Comparison of ENCODE assay signal across 8 cellular contexts in the genomic region with DNA sequence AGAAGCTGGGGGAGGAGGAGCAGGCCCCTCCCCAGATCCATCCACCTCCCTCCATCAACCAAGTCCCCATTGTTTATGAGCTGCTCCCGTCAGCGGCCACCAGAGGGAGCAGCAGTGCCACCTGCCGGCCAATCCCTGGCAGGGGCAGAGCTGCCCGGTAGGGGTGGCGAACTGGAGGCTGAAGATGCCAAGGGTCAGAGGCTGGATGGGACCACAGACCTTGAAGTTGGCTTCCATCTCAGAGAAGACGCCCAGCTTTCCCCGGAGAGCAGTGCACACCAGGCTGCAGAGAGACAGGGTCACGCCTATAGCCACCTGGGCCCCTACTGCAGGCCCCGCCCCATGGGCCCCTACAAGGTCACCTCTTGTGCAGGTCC. TPM values are rescaled to one million over a fixed set of nuclear protein-coding genes. Genes with fewer than 3 reads are reported as not detected.
DNase-seq lines count a peak whose midpoint lies in the region; ATAC-seq and TF ChIP-seq lines count a peak whose summit lies in the region.

No MANE protein-coding gene starts in this region.

- TF ChIP-seq CTCF in RWPE1 (conservative IDR thresholded peaks at IDR 0.05; ENCODE audit: low read depth) (peak; percentile 96), fibroblast of villous mesenchyme (IDR thresholded peaks at IDR 0.05; ENCODE audit: insufficient read depth, low read depth, low read length) (peak; percentile 99), transverse colon (IDR thresholded peaks at IDR 0.05) (peak; percentile 96 to 99 (median 99))

- peaks cover 0 to 5% (median 0%) of the 10 kb centered on the region in 4 donors for H3K36me3 ChIP-seq in transverse colon

- H3K9me3 ChIP-seq in transverse colon: no peaks in the 10 kb centered on the region

- peaks cover 15 to 37% (median 23%) of the 10 kb centered on the region in 4 donors for H3K4me1 ChIP-seq in transverse colon

- no peak for TF ChIP-seq POLR2A in transverse colon (IDR thresholded peaks at IDR 0.05)

- peaks cover 37% of the 10 kb centered on the region for H3K4me1 Mint-ChIP-seq in activated T-helper 2 cell treated with anti-CD3 and anti-CD28 coated beads, Interferon-gamma antibody, Interleukin-2, Interleukin-4, amounts not matched to agents 10 μg/mL and 5 μg/mL and 100 μg/mL, durations not matched to agents 14 hours and 24 hours and 36 hours (ENCODE audit: low read depth)

- no peaks in the 10 kb centered on the region for H3K27me3 Mint-ChIP-seq in activated T-helper 2 cell treated with anti-CD3 and anti-CD28 coated beads, Interferon-gamma antibody, Interleukin-2, Interleukin-4, amounts not matched to agents 10 μg/mL and 5 μg/mL and 100 μg/mL, durations not matched to agents 14 hours and 24 hours and 36 hours (ENCODE audit: low read depth)

- peak overlapping the region; percentile 58 for H3K27ac Mint-ChIP-seq in activated T-helper 2 cell treated with anti-CD3 and anti-CD28 coated beads, Interferon-gamma antibody, Interleukin-2, Interleukin-4, amounts not matched to agents 10 μg/mL and 5 μg/mL and 100 μg/mL, durations not matched to agents 14 hours and 24 hours and 36 hours

- WGBS in transverse colon (ENCODE audit: low coverage in 1 of 2), 2 donors: 21% methylated on average over 9 of the region's 9 CpGs; no CpG with 5 or more reads in 1 of the 2 donors

- no peaks in the 10 kb centered on the region for H3K27me3 ChIP-seq in transverse colon

- H3K9me3 Mint-ChIP-seq in activated T-helper 2 cell treated with anti-CD3 and anti-CD28 coated beads, Interferon-gamma antibody, Interleukin-2, Interleukin-4, amounts not matched to agents 10 μg/mL and 5 μg/mL and 100 μg/mL, durations not matched to agents 14 hours and 24 hours and 36 hours: no peaks in the 10 kb centered on the region

- CTCF ChIA-PET in RWPE1 (lab: Yijun Ruan, JAX): interaction anchor here (0.5 to 1.9 kb wide), 28 partner anchors 9 to 723 kb away, joined by 3 to 15 read pairs (median 4); partner anchors contain the start of genes CCDC87, KAT5 and MUS81

- H3K4me3 Mint-ChIP-seq in activated T-helper 2 cell treated with anti-CD3 and anti-CD28 coated beads, Interferon-gamma antibody, Interleukin-2, Interleukin-4, amounts not matched to agents 10 μg/mL and 5 μg/mL and 100 μg/mL, durations not matched to agents 14 hours and 24 hours and 36 hours (ENCODE audit: low read depth): no peak overlapping the region

- DNase-seq in DMS53 treated with DMSO at 0.1 percent for 48 hours (lab: John Stamatoyannopoulos, UW; ENCODE audit: unreplicated experiment) (peak; percentile 50), Kasumi-1 (lab: John Stamatoyannopoulos, UW) (peak; percentile 74 to 85), RWPE1 (ENCODE audit: low spot score) (peak; percentile 79), fibroblast of villous mesenchyme (ENCODE audit: low read depth) (peak; percentile 74), occipital lobe (lab: John Stamatoyannopoulos, UW) (peak; percentile 55), transverse colon (peak; percentile 83)
- peak; percentile 77 for DNase-seq in activated T-helper 2 cell treated with anti-CD3 and anti-CD28 coated beads, Interferon-gamma antibody, Interleukin-2, Interleukin-4, amounts not matched to agents 10 μg/mL and 5 μg/mL and 100 μg/mL, durations not matched to agents 14 hours and 24 hours and 36 hours (ENCODE audit: low spot score)

- H3K27ac ChIP-seq in RWPE1 (peak overlapping the region; percentile 30; the same call in 1 of the 2 replicates), transverse colon (peak overlapping the region in 2 of 4 donors; percentile 49 to 62)

- POLR2A ChIA-PET in RWPE1 (lab: Yijun Ruan, JAX; ENCODE audit: low non-redundant PET): interaction anchor here (0.6 to 1.0 kb wide), 3 partner anchors 8 to 198 kb away, joined by 3 to 8 read pairs (median 3); no protein-coding TSS in a partner anchor

- no peak for ATAC-seq in HG03520 (IDR thresholded peaks at IDR 0.05; ENCODE audit: unreplicated experiment)

- no peak overlapping the region for H3K4me3 ChIP-seq in fibroblast of villous mesenchyme (ENCODE audit: low read depth, low read length)
- no peak overlapping the region for H3K4me3 ChIP-seq in transverse colon

- H3K36me3 Mint-ChIP-seq in activated T-helper 2 cell treated with anti-CD3 and anti-CD28 coated beads, Interferon-gamma antibody, Interleukin-2, Interleukin-4, amounts not matched to agents 10 μg/mL and 5 μg/mL and 100 μg/mL, durations not matched to agents 14 hours and 24 hours and 36 hours (ENCODE audit: low read depth): peaks cover 55% of the 10 kb centered on the region

- intact Hi-C loops in activated T-helper 2 cell treated with anti-CD3 and anti-CD28 coated beads, Interferon-gamma antibody, Interleukin-2, Interleukin-4, amounts not matched to agents 10 μg/mL and 5 μg/mL and 100 μg/mL, durations not matched to agents 14 hours and 24 hours and 36 hours (cut with micrococcal nuclease): loop anchor here (1.0 kb wide), 1 partner anchor 105 kb away; no protein-coding TSS in a partner anchor
- intact Hi-C loops in transverse colon (cut with DNase I; ENCODE audit: low total_unique reads): loop anchor here (5.0 kb wide), 1 partner anchor 108 kb away; no protein-coding TSS in a partner anchor

- in situ Hi-C loops in transverse colon (cut with MboI; ENCODE audit: low pct_ligation_motif_present in 1 of 4, low pct_unique_long_range_greater_than_20kb in 1 of 4, low sequenced_read_pairs in 3 of 4): loop anchor here in 3 of 4 donors (10.0 to 25.0 kb wide), 2 partner anchors 100 to 103 kb away; no protein-coding TSS in a partner anchor

- TF ChIP-seq EP300 in transverse colon (IDR thresholded peaks at IDR 0.05; ENCODE audit: low read depth): no peak

RNA-seq across cellular contexts. Expression of gene FIBP, which starts 3.6 kb away (rescaled TPM):
- total RNA-seq in activated T-helper 2 cell treated with anti-CD3 and anti-CD28 coated beads, Interferon-gamma antibody, Interleukin-2, Interleukin-4, amounts not matched to agents 10 μg/mL and 5 μg/mL and 100 μg/mL, durations not matched to agents 14 hours and 24 hours and 36 hours: 95.4 and 99.8 TPM in 2 replicates
- total RNA-seq in fibroblast of villous mesenchyme: 144 and 158 TPM in 2 replicates
- total RNA-seq in occipital lobe: 107 TPM
- 10 to 100 TPM; 53.4 to 82.6 (median 75.9) TPM for total RNA-seq in transverse colon

RNA-seq across cellular contexts. Expression of gene CTSW, which starts 5.1 kb away (rescaled TPM):
- total RNA-seq in activated T-helper 2 cell treated with anti-CD3 and anti-CD28 coated beads, Interferon-gamma antibody, Interleukin-2, Interleukin-4, amounts not matched to agents 10 μg/mL and 5 μg/mL and 100 μg/mL, durations not matched to agents 14 hours and 24 hours and 36 hours: 10.0 and 10.3 TPM in 2 replicates
- total RNA-seq in fibroblast of villous mesenchyme (0.43 TPM in 1 of 2 replicates, not detected in the other), occipital lobe (not detected), transverse colon (1 to 10 TPM in 2 of 4 donors, not detected in 2; 1.1 to 1.8 TPM)

RNA-seq across cellular contexts. Expression of gene CCDC85B, which starts 5.8 kb away (rescaled TPM):
- total RNA-seq in activated T-helper 2 cell treated with anti-CD3 and anti-CD28 coated beads, Interferon-gamma antibody, Interleukin-2, Interleukin-4, amounts not matched to agents 10 μg/mL and 5 μg/mL and 100 μg/mL, durations not matched to agents 14 hours and 24 hours and 36 hours: 53.2 and 55.2 TPM in 2 replicates
- 37.1 and 49.0 TPM in 2 replicates for total RNA-seq in fibroblast of villous mesenchyme
- 14.0 TPM for total RNA-seq in occipital lobe
- 100 to 1,000 TPM in 1 of 4 donors, 10 to 100 TPM in 2, 1 to 10 TPM in 1; 7.9 to 140 (median 23.1) TPM for total RNA-seq in transverse colon

RNA-seq across cellular contexts. Expression of gene EFEMP2, which starts 12.1 kb away (rescaled TPM):
- 8.8 and 9.2 TPM in 2 replicates for total RNA-seq in activated T-helper 2 cell treated with anti-CD3 and anti-CD28 coated beads, Interferon-gamma antibody, Interleukin-2, Interleukin-4, amounts not matched to agents 10 μg/mL and 5 μg/mL and 100 μg/mL, durations not matched to agents 14 hours and 24 hours and 36 hours
- total RNA-seq in fibroblast of villous mesenchyme: 77.7 and 79.6 TPM in 2 replicates
- 13.3 TPM for total RNA-seq in occipital lobe
- total RNA-seq in transverse colon: 10 to 100 TPM; 15.2 to 34.4 (median 25.1) TPM

RNA-seq across cellular contexts. Expression of gene FOSL1, which starts 15.5 kb away (rescaled TPM):
- total RNA-seq in activated T-helper 2 cell treated with anti-CD3 and anti-CD28 coated beads, Interferon-gamma antibody, Interleukin-2, Interleukin-4, amounts not matched to agents 10 μg/mL and 5 μg/mL and 100 μg/mL, durations not matched to agents 14 hours and 24 hours and 36 hours: 24.0 and 25.9 TPM in 2 replicates
- total RNA-seq in fibroblast of villous mesenchyme (18.0 and 41.0 TPM in 2 replicates), occipital lobe (not detected), transverse colon (10 to 100 TPM in 1 of 4 donors, 1 to 10 TPM in 1, not detected in 2; 1.2 to 11.6 TPM)
